8 cellular contexts compared by ENCODE assay signal in the genomic region with DNA sequence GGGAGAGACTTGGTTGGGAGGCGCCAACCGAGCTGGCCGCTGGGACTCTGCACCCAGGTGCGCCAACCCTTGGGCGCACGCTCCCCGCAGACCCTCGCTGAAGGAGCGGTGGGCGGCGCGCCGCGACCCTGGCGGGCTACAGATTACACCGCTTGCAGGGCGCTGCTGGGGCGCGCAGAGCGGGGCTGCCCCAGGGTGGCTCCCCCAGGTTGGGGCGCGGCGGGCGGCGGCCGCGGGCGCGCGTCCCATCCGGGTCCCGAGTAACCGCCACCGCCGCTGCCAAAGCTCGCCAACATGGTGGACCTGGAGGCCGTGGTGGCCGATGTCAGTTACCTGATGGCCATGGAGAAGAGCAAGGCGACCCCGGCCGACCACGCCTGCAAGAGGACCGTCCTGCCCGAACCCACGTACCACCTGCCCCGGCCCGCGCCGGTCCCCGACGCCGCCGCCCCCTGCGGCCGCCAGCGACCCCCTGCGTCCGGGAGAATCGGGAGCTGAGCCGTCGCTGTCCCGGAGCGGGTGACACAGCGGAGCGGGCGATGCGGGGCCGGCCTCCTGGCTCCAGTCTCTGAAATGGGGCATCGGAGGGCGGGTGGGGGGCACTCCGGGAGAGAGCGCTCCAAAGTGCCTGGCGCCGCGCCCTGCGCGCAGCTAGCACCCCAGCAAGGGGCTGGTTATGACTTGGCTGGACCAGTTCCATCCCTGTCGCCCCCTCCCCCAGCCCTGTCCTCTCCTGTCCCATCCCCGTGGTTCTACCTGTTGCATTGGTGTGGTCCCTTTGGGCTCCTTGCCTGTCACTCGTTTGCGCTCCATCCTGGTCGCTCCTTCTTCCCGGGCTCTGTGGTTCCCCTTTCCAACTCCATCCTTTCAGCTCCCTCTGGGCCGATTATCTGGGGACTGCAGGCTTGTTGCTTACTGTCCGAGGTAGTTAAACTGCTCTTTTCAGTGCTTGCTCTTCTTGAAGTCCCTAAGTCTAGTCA.
DNase-seq lines count a peak whose midpoint lies in the region; ATAC-seq and TF ChIP-seq lines count a peak whose summit lies in the region.

No MANE protein-coding gene starts in this region.

- H3K4me1 Mint-ChIP-seq in activated CD4-positive, alpha-beta T cell treated with anti-CD3 and anti-CD28 coated beads, Interleukin-2, amount 10 ng/mL, durations not matched to agents 7 days and 5 days: peaks cover 25% of the 10 kb centered on the region
- H3K4me1 Mint-ChIP-seq in activated T-helper 2 cell treated with anti-CD3 and anti-CD28 coated beads, Interferon-gamma antibody, Interleukin-2, Interleukin-4, amounts not matched to agents 10 μg/mL and 5 μg/mL and 100 μg/mL, durations not matched to agents 14 hours and 24 hours and 36 hours (ENCODE audit: low read depth): peaks cover 32% of the 10 kb centered on the region

- no peaks in the 10 kb centered on the region for H3K9me3 ChIP-seq in liver (ENCODE audit: control insufficient read depth in 4 of 4, low read length in 3 of 4)
- H3K9me3 ChIP-seq in thoracic aorta: no peaks in the 10 kb centered on the region

- H3K4me1 ChIP-seq in liver (ENCODE audit: control insufficient read depth in 4 of 4, insufficient read depth in 4 of 4, low read length in 3 of 4) (peaks cover 7 to 9% (median 9%) of the 10 kb centered on the region in 4 donors), thoracic aorta (ENCODE audit: control insufficient read depth in 1 of 2, low read depth in 2 of 2) (peaks cover 16 to 21% of the 10 kb centered on the region in 2 donors)

- H3K36me3 ChIP-seq in liver (ENCODE audit: control insufficient read depth in 4 of 4, insufficient read depth in 3 of 4, low read depth in 1 of 4, low read length in 3 of 4) (no peaks in the 10 kb centered on the region), thoracic aorta (no peaks in the 10 kb centered on the region)

- ATAC-seq in thoracic aorta (ENCODE audit: insufficient number of reproducible peaks, low FRiP score, low read depth): no peak
- ATAC-seq in HG03139 (IDR thresholded peaks at IDR 0.05; ENCODE audit: unreplicated experiment): no peak
- ATAC-seq in GM21447 (IDR thresholded peaks at IDR 0.05; ENCODE audit: unreplicated experiment): no peak

- H3K27ac Mint-ChIP-seq in activated CD4-positive, alpha-beta T cell treated with anti-CD3 and anti-CD28 coated beads, Interleukin-2, amount 10 ng/mL, durations not matched to agents 7 days and 5 days: peak overlapping the region; percentile 31
- H3K27ac Mint-ChIP-seq in activated T-helper 2 cell treated with anti-CD3 and anti-CD28 coated beads, Interferon-gamma antibody, Interleukin-2, Interleukin-4, amounts not matched to agents 10 μg/mL and 5 μg/mL and 100 μg/mL, durations not matched to agents 14 hours and 24 hours and 36 hours: no peak overlapping the region

- peak; percentile 44 to 58 for TF ChIP-seq RAD21 in liver (IDR thresholded peaks at IDR 0.05)

- POLR2A ChIA-PET in activated CD4-positive, alpha-beta T cell treated with anti-CD3 and anti-CD28 coated beads, Interleukin-2, amount 10 ng/mL, durations not matched to agents 7 days and 5 days (lab: Charles Lee): no interaction called here

- no peak overlapping the region for H3K27ac ChIP-seq in liver (ENCODE audit: low read depth in 1 of 2, low read length in 2 of 2)
- H3K27ac ChIP-seq in thoracic aorta: no peak overlapping the region

- H3K4me3 Mint-ChIP-seq in activated CD4-positive, alpha-beta T cell treated with anti-CD3 and anti-CD28 coated beads, Interleukin-2, amount 10 ng/mL, durations not matched to agents 7 days and 5 days: peak overlapping the region; percentile 72
- H3K4me3 Mint-ChIP-seq in activated T-helper 2 cell treated with anti-CD3 and anti-CD28 coated beads, Interferon-gamma antibody, Interleukin-2, Interleukin-4, amounts not matched to agents 10 μg/mL and 5 μg/mL and 100 μg/mL, durations not matched to agents 14 hours and 24 hours and 36 hours (ENCODE audit: low read depth): peak overlapping the region; percentile 86

- H3K9ac ChIP-seq in liver (ENCODE audit: low read depth in 1 of 2, low read length in 2 of 2): no peak overlapping the region

- H3K36me3 Mint-ChIP-seq in activated CD4-positive, alpha-beta T cell treated with anti-CD3 and anti-CD28 coated beads, Interleukin-2, amount 10 ng/mL, durations not matched to agents 7 days and 5 days (ENCODE audit: low read depth): peaks cover 6% of the 10 kb centered on the region
- H3K36me3 Mint-ChIP-seq in activated T-helper 2 cell treated with anti-CD3 and anti-CD28 coated beads, Interferon-gamma antibody, Interleukin-2, Interleukin-4, amounts not matched to agents 10 μg/mL and 5 μg/mL and 100 μg/mL, durations not matched to agents 14 hours and 24 hours and 36 hours (ENCODE audit: low read depth): peaks cover 6% of the 10 kb centered on the region

- 4% methylated on average over 85 of the region's 85 CpGs for WGBS in liver

- DNase-seq in activated CD4-positive, alpha-beta T cell treated with anti-CD3 and anti-CD28 coated beads, Interleukin-2, amount 10 ng/mL, durations not matched to agents 7 days and 5 days: no peak
- DNase-seq in activated CD4-positive, alpha-beta T cell treated with anti-CD3 and anti-CD28 coated beads, Interleukin-2, amount 50 U/mL, for 4 hours: no peak
- no peak for DNase-seq in activated T-helper 2 cell treated with anti-CD3 and anti-CD28 coated beads, Interferon-gamma antibody, Interleukin-2, Interleukin-4, amounts not matched to agents 10 μg/mL and 5 μg/mL and 100 μg/mL, durations not matched to agents 14 hours and 24 hours and 36 hours (ENCODE audit: low spot score)
- DNase-seq in thoracic aorta (ENCODE audit: low spot score): no peak
- DNase-seq in stimulated activated CD4-positive, alpha-beta T cell treated with anti-CD3 and anti-CD28 coated beads, Interleukin-1b, Interleukin-23, amount 100 ng/mL, for 48 hours: no peak

- H3K9me3 Mint-ChIP-seq in activated CD4-positive, alpha-beta T cell treated with anti-CD3 and anti-CD28 coated beads, Interleukin-2, amount 10 ng/mL, durations not matched to agents 7 days and 5 days: no peaks in the 10 kb centered on the region
- H3K9me3 Mint-ChIP-seq in activated T-helper 2 cell treated with anti-CD3 and anti-CD28 coated beads, Interferon-gamma antibody, Interleukin-2, Interleukin-4, amounts not matched to agents 10 μg/mL and 5 μg/mL and 100 μg/mL, durations not matched to agents 14 hours and 24 hours and 36 hours: no peaks in the 10 kb centered on the region

- TF ChIP-seq CTCF in liver (IDR thresholded peaks at IDR 0.05; ENCODE audit: low read depth, low read length, missing input control) (no peak), thoracic aorta (IDR thresholded peaks at IDR 0.05) (no peak)

- H3K4me3 ChIP-seq in liver (ENCODE audit: low read depth in 1 of 3, low read length in 3 of 3): peak overlapping the region in 1 of 3 donors; percentile 51
- H3K4me3 ChIP-seq in thoracic aorta: peak overlapping the region; percentile 59

- H3K27me3 Mint-ChIP-seq in activated CD4-positive, alpha-beta T cell treated with anti-CD3 and anti-CD28 coated beads, Interleukin-2, amount 10 ng/mL, durations not matched to agents 7 days and 5 days: peaks cover 71% of the 10 kb centered on the region
- peaks cover 73% of the 10 kb centered on the region for H3K27me3 Mint-ChIP-seq in activated T-helper 2 cell treated with anti-CD3 and anti-CD28 coated beads, Interferon-gamma antibody, Interleukin-2, Interleukin-4, amounts not matched to agents 10 μg/mL and 5 μg/mL and 100 μg/mL, durations not matched to agents 14 hours and 24 hours and 36 hours (ENCODE audit: low read depth)

- CTCF ChIA-PET in activated CD4-positive, alpha-beta T cell treated with anti-CD3 and anti-CD28 coated beads, Interleukin-2, amount 10 ng/mL, durations not matched to agents 7 days and 5 days (lab: Charles Lee): interaction anchor here (1.1 kb wide), 1 partner anchor 27 kb away, joined by 3 read pairs; no protein-coding TSS in a partner anchor

- peaks cover 0 to 8% (median 3%) of the 10 kb centered on the region in 4 donors for H3K27me3 ChIP-seq in liver (ENCODE audit: control insufficient read depth in 4 of 4, insufficient read depth in 4 of 4, low read length in 3 of 4)
- H3K27me3 ChIP-seq in thoracic aorta (replicated peaks; ENCODE audit: insufficient read depth): no peaks in the 10 kb centered on the region

- intact Hi-C loops in activated T-helper 2 cell treated with anti-CD3 and anti-CD28 coated beads, Interferon-gamma antibody, Interleukin-2, Interleukin-4, amounts not matched to agents 10 μg/mL and 5 μg/mL and 100 μg/mL, durations not matched to agents 14 hours and 24 hours and 36 hours (cut with micrococcal nuclease): no loop called here

TF ChIP-seq in liver, 16 proteins besides CTCF, POLR2A, EP300 and RAD21 (continues in another document):
- no peak for TF ChIP-seq NR2F2 (IDR thresholded peaks at IDR 0.05)
- TF ChIP-seq HNF4G (IDR thresholded peaks at IDR 0.05): no peak
- TF ChIP-seq, protein P1, sequence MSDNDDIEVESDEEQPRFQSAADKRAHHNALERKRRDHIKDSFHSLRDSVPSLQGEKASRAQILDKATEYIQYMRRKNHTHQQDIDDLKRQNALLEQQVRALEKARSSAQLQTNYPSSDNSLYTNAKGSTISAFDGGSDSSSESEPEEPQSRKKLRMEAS (IDR thresholded peaks at IDR 0.05): no peak
- TF ChIP-seq, protein P2, sequence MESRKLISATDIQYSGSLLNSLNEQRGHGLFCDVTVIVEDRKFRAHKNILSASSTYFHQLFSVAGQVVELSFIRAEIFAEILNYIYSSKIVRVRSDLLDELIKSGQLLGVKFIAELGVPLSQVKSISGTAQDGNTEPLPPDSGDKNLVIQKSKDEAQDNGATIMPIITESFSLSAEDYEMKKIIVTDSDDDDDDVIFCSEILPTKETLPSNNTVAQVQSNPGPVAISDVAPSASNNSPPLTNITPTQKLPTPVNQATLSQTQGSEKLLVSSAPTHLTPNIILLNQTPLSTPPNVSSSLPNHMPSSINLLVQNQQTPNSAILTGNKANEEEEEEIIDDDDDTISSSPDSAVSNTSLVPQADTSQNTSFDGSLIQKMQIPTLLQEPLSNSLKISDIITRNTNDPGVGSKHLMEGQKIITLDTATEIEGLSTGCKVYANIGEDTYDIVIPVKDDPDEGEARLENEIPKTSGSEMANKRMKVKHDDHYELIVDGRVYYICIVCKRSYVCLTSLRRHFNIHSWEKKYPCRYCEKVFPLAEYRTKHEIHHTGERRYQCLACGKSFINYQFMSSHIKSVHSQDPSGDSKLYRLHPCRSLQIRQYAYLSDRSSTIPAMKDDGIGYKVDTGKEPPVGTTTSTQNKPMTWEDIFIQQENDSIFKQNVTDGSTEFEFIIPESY (IDR thresholded peaks at IDR 0.05): no peak
- TF ChIP-seq TAF1 (conservative IDR thresholded peaks at IDR 0.05): no peak
